Comparison of ENCODE assay signal across 13 cellular contexts in genomic region chr12:109727039-109727723, GRCh38. TPM values are rescaled to one million over a fixed set of nuclear protein-coding genes. Genes with fewer than 3 reads are reported as not detected.
A peak's percentile ranks its signal among the peaks of the same experiment; 100 is the strongest.
DNase-seq lines count a peak whose midpoint lies in the region; ATAC-seq and TF ChIP-seq lines count a peak whose summit lies in the region.
"Had no signal": no experiment of that assay in that cellular context is flagged by ENCODE, and none has a peak within 500 bp of the region (broad histone marks: within the 10 kb centered on the region; RNA-seq: fewer than 3 reads in every experiment).

No MANE protein-coding gene starts in this region.

- no peak overlapping the region for H3K4me2 ChIP-seq in mammary epithelial cell (ENCODE audit: insufficient read depth, low read depth, low read length)

- TF ChIP-seq CTCF in breast epithelium (IDR thresholded peaks at IDR 0.05) (no peak), MCF 10A (IDR thresholded peaks at IDR 0.05; ENCODE audit: unreplicated experiment) (no peak), endodermal cell (conservative IDR thresholded peaks at IDR 0.05) (no peak), transverse colon (IDR thresholded peaks at IDR 0.05) (no peak), mammary epithelial cell (conservative IDR thresholded peaks at IDR 0.05 in 1 of 2, IDR thresholded peaks at IDR 0.05 in 1 of 2; ENCODE audit: extremely low read depth in 1 of 2, insufficient read depth in 1 of 2, low read depth in 1 of 2, low read length in 2 of 2) (no peak)

- BruUV-seq in MCF 10A (replicated peaks; lab: Mats Ljungman, UMichigan), result no TSS peak
- no TSS peak for BruUV-seq in mammary epithelial cell (replicated peaks; lab: Mats Ljungman, UMichigan)

- H3K4me3 Mint-ChIP-seq in MCF 10A (ENCODE audit: unreplicated experiment) (no peak overlapping the region), endodermal cell (no peak overlapping the region)

- H3K9me3 ChIP-seq in breast epithelium, result no peaks in the 10 kb centered on the region
- H3K9me3 ChIP-seq in endodermal cell (ENCODE audit: control insufficient read depth, low read length), result no peaks in the 10 kb centered on the region
- H3K9me3 ChIP-seq in aorta (ENCODE audit: control insufficient read depth, low read length), result no peaks in the 10 kb centered on the region
- H3K9me3 ChIP-seq in transverse colon, result no peaks in the 10 kb centered on the region
- no peaks in the 10 kb centered on the region for H3K9me3 ChIP-seq in mammary epithelial cell (replicated peaks; ENCODE audit: insufficient read depth, low read length)
- H3K9me3 ChIP-seq: SJSA1 had no signal

- no peak for TF ChIP-seq EP300 in transverse colon (IDR thresholded peaks at IDR 0.05; ENCODE audit: low read depth)

- POLR2A ChIA-PET in MCF 10A (lab: Yijun Ruan, JAX), result interaction anchor here (0.6 kb wide), 1 partner anchor 486 kb away, joined by 4 read pairs; no protein-coding TSS in a partner anchor

- no peak overlapping the region for H3K4me3 ChIP-seq in breast epithelium
- H3K4me3 ChIP-seq in endodermal cell (ENCODE audit: low read length), result no peak overlapping the region
- H3K4me3 ChIP-seq in aorta (ENCODE audit: low read length in 2 of 2), result no peak overlapping the region
- no peak overlapping the region for H3K4me3 ChIP-seq in transverse colon
- no peak overlapping the region for H3K4me3 ChIP-seq in mammary epithelial cell (replicated peaks in 1 of 3; ENCODE audit: insufficient read depth in 1 of 3, low read depth in 2 of 3, low read length in 3 of 3)
- H3K4me3 ChIP-seq: cardiac muscle cell, SJSA1 had no signal

- CTCF ChIA-PET in MCF 10A (lab: Yijun Ruan, JAX), result interaction anchor here (0.6 to 1.0 kb wide), 4 partner anchors 11 to 129 kb away, joined by 3 to 5 read pairs (median 3); no protein-coding TSS in a partner anchor
- CTCF ChIA-PET in mammary epithelial cell (lab: Charles Lee; ENCODE audit: low non-redundant PET), result no interaction called here

- H3K9ac ChIP-seq in endodermal cell (ENCODE audit: extremely low read depth, low read length, poor library complexity, severe bottlenecking) (no peak overlapping the region), mammary epithelial cell (ENCODE audit: insufficient read depth, low read length) (no peak overlapping the region)

- dilution Hi-C loops in mammary epithelial cell (cut with HindIII; ENCODE audit: low sequenced_read_pairs), result no loop called here

- H3K27me3 Mint-ChIP-seq in MCF 10A (ENCODE audit: insufficient read depth, unreplicated experiment) (no peaks in the 10 kb centered on the region), endodermal cell (ENCODE audit: insufficient read depth) (no peaks in the 10 kb centered on the region)
- H3K27me3 Mint-ChIP-seq: progenitor cell of endocrine pancreas had no signal

- DNase-seq in breast epithelium (ENCODE audit: low spot score in 2 of 2) (peak; percentile 62 to 63), MCF 10A (ENCODE audit: unreplicated experiment) (no peak), endodermal cell (peak; percentile 47), midbrain (lab: John Stamatoyannopoulos, UW) (peak; percentile 95), aorta (peak; percentile 32 to 64), transverse colon (no peak), mammary epithelial cell (no peak)
- DNase-seq: activated CD4-positive, alpha-beta T cell treated with anti-CD3 and anti-CD28 coated beads for 1 hour had no signal

- H3K27me3 ChIP-seq in breast epithelium, result no peaks in the 10 kb centered on the region
- no peaks in the 10 kb centered on the region for H3K27me3 ChIP-seq in endodermal cell (ENCODE audit: control insufficient read depth, insufficient read depth, low read length, poor library complexity, severe bottlenecking)
- H3K27me3 ChIP-seq in aorta (ENCODE audit: control insufficient read depth in 1 of 2, insufficient read depth in 2 of 2, low read length in 1 of 2), result no peaks in the 10 kb centered on the region
- H3K27me3 ChIP-seq in transverse colon, result no peaks in the 10 kb centered on the region
- H3K27me3 ChIP-seq in mammary epithelial cell (ENCODE audit: insufficient read depth, low read length), result no peaks in the 10 kb centered on the region
- H3K27me3 ChIP-seq: cardiac muscle cell, SJSA1 had no signal

- H3K4me1 Mint-ChIP-seq in MCF 10A (ENCODE audit: insufficient read depth, unreplicated experiment) (no peaks in the 10 kb centered on the region), endodermal cell (peaks cover 19% of the 10 kb centered on the region)

- no peak overlapping the region for H2AFZ ChIP-seq in mammary epithelial cell (ENCODE audit: low read depth, low read length)

- H4K20me1 ChIP-seq in mammary epithelial cell (ENCODE audit: insufficient read depth, low read length), result no peaks in the 10 kb centered on the region

- H3K36me3 Mint-ChIP-seq in MCF 10A (ENCODE audit: insufficient read depth, unreplicated experiment), result no peaks in the 10 kb centered on the region
- H3K36me3 Mint-ChIP-seq in endodermal cell (ENCODE audit: low read depth), result peaks cover 3% of the 10 kb centered on the region

- H3K27ac Mint-ChIP-seq in MCF 10A (ENCODE audit: low read depth, unreplicated experiment), result no peak overlapping the region
- H3K27ac Mint-ChIP-seq in endodermal cell, result peak overlapping the region; percentile 55
- H3K27ac Mint-ChIP-seq: progenitor cell of endocrine pancreas had no signal

- 89 to 90% methylated on average over 9 to 18 of the region's 18 CpGs for WGBS in endodermal cell (ENCODE audit: insufficient coverage in 1 of 2, insufficient read length in 1 of 2), 2 experiments
- WGBS in aorta, 2 donors, result 71 to 80% methylated on average over 15 to 18 of the region's 18 CpGs
- 40 to 68% methylated on average over 1 to 18 of the region's 18 CpGs for WGBS in transverse colon (ENCODE audit: low coverage in 1 of 2), 2 donors
- 34% methylated on average over 9 of the region's 18 CpGs for WGBS in mammary epithelial cell (ENCODE audit: low coverage, missing lambda C conversion rate)

- H3K27ac ChIP-seq in breast epithelium (peak overlapping the region; percentile 81 to 83), endodermal cell (ENCODE audit: low read depth, low read length) (peak overlapping the region; percentile 76), aorta (ENCODE audit: low read depth in 1 of 2, low read length in 2 of 2) (no peak overlapping the region), transverse colon (peak overlapping the region in 2 of 4 donors; percentile 33 to 50), mammary epithelial cell (ENCODE audit: insufficient read depth, low read depth, low read length) (no peak overlapping the region)
- H3K27ac ChIP-seq: cardiac muscle cell, SJSA1 had no signal

- TF ChIP-seq POLR2A in breast epithelium (IDR thresholded peaks at IDR 0.05) (no peak), transverse colon (IDR thresholded peaks at IDR 0.05) (no peak)

- H3K36me3 ChIP-seq in breast epithelium (no peaks in the 10 kb centered on the region), endodermal cell (ENCODE audit: control insufficient read depth, insufficient read depth, low read length) (peaks cover 21% of the 10 kb centered on the region), aorta (ENCODE audit: control insufficient read depth in 1 of 2, insufficient read depth in 2 of 2, low read length in 1 of 2) (no peaks in the 10 kb centered on the region), transverse colon (no peaks in the 10 kb centered on the region), mammary epithelial cell (ENCODE audit: insufficient read depth, low read length) (no peaks in the 10 kb centered on the region)
- H3K36me3 ChIP-seq: cardiac muscle cell, SJSA1 had no signal

- ATAC-seq in aorta (ENCODE audit: low FRiP score) (peak; percentile 3), HG03045 (IDR thresholded peaks at IDR 0.05; ENCODE audit: unreplicated experiment) (no peak)

- H3K79me2 ChIP-seq in mammary epithelial cell (ENCODE audit: insufficient read depth, low read length), result no peaks in the 10 kb centered on the region

- H3K9me3 Mint-ChIP-seq in MCF 10A (ENCODE audit: unreplicated experiment) (no peaks in the 10 kb centered on the region), endodermal cell (no peaks in the 10 kb centered on the region)

- H3K4me1 ChIP-seq in breast epithelium, result peaks cover 6 to 30% of the 10 kb centered on the region in 2 donors
- H3K4me1 ChIP-seq in endodermal cell (ENCODE audit: control insufficient read depth, insufficient read depth, low read length), result peaks cover 4% of the 10 kb centered on the region
- no peaks in the 10 kb centered on the region for H3K4me1 ChIP-seq in aorta (ENCODE audit: control insufficient read depth in 1 of 2, insufficient read depth in 2 of 2, low read length in 2 of 2)
- peaks cover 14 to 28% (median 20%) of the 10 kb centered on the region in 4 donors for H3K4me1 ChIP-seq in transverse colon
- H3K4me1 ChIP-seq in mammary epithelial cell (ENCODE audit: insufficient read depth, low read length), result peaks cover 9% of the 10 kb centered on the region
- H3K4me1 ChIP-seq: SJSA1 had no signal

- in situ Hi-C loops in transverse colon (cut with MboI; ENCODE audit: low pct_ligation_motif_present in 1 of 4, low pct_unique_long_range_greater_than_20kb in 1 of 4, low sequenced_read_pairs in 3 of 4) (no loop called here), mammary epithelial cell (cut with MboI; ENCODE audit: low sequenced_read_pairs in 2 of 2) (no loop called here)

- intact Hi-C loops in breast epithelium (cut with DNase I; ENCODE audit: low total_unique reads) (no loop called here), MCF 10A (cut with micrococcal nuclease) (no loop called here), aorta (cut with DNase I) (no loop called here), transverse colon (cut with DNase I; ENCODE audit: low total_unique reads) (no loop called here), mammary epithelial cell (cut with micrococcal nuclease) (no loop called here)

RNA-seq across cellular contexts. Expression of gene FAM222A, which starts 13.6 kb away (rescaled TPM):
- total RNA-seq in breast epithelium (1 to 10 TPM in 2 of 3 donors, under 1 TPM in 1; 0.32 to 7.3 (median 1.3) TPM), MCF 10A (2022) (0.19 and 0.29 TPM in 2 replicates), endodermal cell (10 to 100 TPM; 21.6 to 24.4 TPM), aorta (under 1 TPM; 0.48 to 0.52 TPM), transverse colon (1 to 10 TPM; 1.4 to 3.0 (median 1.8) TPM), mammary epithelial cell (1 to 10 TPM in 1 of 2 donors, under 1 TPM in 1; 0.50 to 1.3 TPM)
- 8.7 TPM for polyA plus RNA-seq in endodermal cell (2013, experiment 1 of 2)
- polyA plus RNA-seq in endodermal cell (2013, experiment 2 of 2), result 8.7 TPM
- polyA plus RNA-seq in aorta (under 1 TPM; 0.25 to 0.28 TPM), mammary epithelial cell (0.71 TPM)
- 2.1 TPM for polyA minus RNA-seq in mammary epithelial cell
- total RNA-seq: fibroblast of lung had no signal

Comparison
In these comparisons a context has a peak if more than half of its experiments do, and no peak if none do; other contexts are left out.
1. DNase-seq: peak in breast epithelium (2 of 2), endodermal cell (single experiment), midbrain (single experiment) and aorta (2 of 2); none in MCF 10A (single experiment), transverse colon (single experiment) and mammary epithelial cell (single experiment).
2. H3K27ac ChIP-seq: peak in breast epithelium (2 of 2) and endodermal cell (single experiment); none in aorta (0 of 2) and mammary epithelial cell (single experiment).